ENCODE assay signal across 24 cellular contexts in the genomic region with DNA sequence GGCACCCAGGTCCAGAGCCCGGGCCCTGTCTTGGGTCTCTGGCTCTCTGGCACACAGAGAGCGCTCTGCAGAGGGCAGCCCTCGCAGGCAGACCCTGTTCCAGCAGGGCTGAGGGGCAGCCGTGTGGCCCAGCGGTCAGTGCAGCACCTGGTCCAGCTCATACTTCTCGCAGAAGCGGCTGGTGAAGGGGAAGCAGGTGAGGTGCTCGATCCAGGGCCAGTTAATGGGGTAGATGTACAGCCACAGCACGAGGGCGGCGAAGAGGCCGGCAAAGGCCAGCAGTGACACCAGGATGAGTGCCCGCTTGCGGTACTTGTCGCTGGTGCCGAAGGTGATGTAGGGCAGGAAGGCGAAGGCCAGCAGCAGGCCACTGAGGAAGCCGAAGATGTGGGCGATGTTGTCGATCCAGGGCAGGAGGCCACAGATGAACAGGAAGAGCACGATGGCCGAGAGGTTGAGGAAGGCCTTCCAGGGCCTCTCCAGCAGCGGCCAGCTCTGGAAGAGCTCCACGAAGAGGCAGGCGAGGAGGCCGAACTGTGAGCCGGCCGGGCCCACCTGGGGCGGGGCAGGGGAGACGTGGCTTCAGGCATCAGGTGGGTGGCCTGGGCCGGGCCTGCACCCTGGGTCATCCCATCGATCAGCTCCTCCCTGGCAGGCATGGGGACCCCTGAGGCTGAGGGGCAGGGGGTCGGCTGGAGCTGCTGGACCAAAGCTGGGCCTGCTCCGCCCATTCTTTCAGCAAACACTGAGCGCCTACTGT. TPM values are rescaled to one million over a fixed set of nuclear protein-coding genes. Genes with fewer than 3 reads are reported as not detected.
DNase-seq lines count a peak whose midpoint lies in the region; ATAC-seq, FAIRE-seq and TF ChIP-seq lines count a peak whose summit lies in the region.
"Had no signal": no experiment of that assay in that cellular context is flagged by ENCODE, and none has a peak within 500 bp of the region (broad histone marks: within the 10 kb centered on the region; RNA-seq: fewer than 3 reads in every experiment).

No MANE protein-coding gene starts in this region.

- TF ChIP-seq CTCF in HepG2 (CRISPR knock-in tag; IDR thresholded peaks at IDR 0.05): no peak

- no peaks in the 10 kb centered on the region for H4K20me1 ChIP-seq in HepG2 (ENCODE audit: insufficient read depth, low read length)

- WGBS in HepG2 (ENCODE audit: low lambda C conversion rate): 93% methylated on average over 28 of the region's 35 CpGs

- no peak for FAIRE-seq in HepG2 (lab: Jason Lieb, UNC)
- FAIRE-seq: A204.1, G401.6 had no signal

- peak overlapping the region; percentile 86 to 91 (median 86) for H3K27ac Mint-ChIP-seq in IgD-negative memory B cell
- peak overlapping the region; percentile 70 for H3K27ac Mint-ChIP-seq in central memory CD8-positive, alpha-beta T cell (ENCODE audit: low read depth)
- H3K27ac Mint-ChIP-seq in stimulated activated effector memory CD8-positive, alpha-beta T cell treated with anti-CD3 and anti-CD28 coated beads, Interleukin-12 subunit alpha, Interleukin-12 subunit beta, amount 100 ng/mL, for 72 hours: peak overlapping the region; percentile 63

- POLR2A ChIA-PET in HepG2 (lab: Yijun Ruan, JAX): interaction anchor here (1.5 kb wide), 2 partner anchors 27 to 31 kb away, joined by 3 to 7 read pairs; no protein-coding TSS in a partner anchor

- CTCF ChIA-PET in HepG2 (lab: Yijun Ruan, JAX; ENCODE audit: low intra/inter-chr PET ratio, low total read pairs): no interaction called here

- H3K4me1 ChIP-seq in HepG2 (ENCODE audit: insufficient read depth, low read length): peaks cover 21% of the 10 kb centered on the region

- no peaks in the 10 kb centered on the region for H3K27me3 Mint-ChIP-seq in IgD-negative memory B cell
- no peaks in the 10 kb centered on the region for H3K27me3 Mint-ChIP-seq in central memory CD8-positive, alpha-beta T cell
- H3K27me3 Mint-ChIP-seq: CD4-positive, alpha-beta memory T cell had no signal

- no peak overlapping the region for H3K4me3 ChIP-seq in HepG2 (replicated peaks in 1 of 3; ENCODE audit: insufficient read depth in 1 of 3, low read depth in 2 of 3, low read length in 3 of 3)
- H3K4me3 ChIP-seq: MG63 had no signal

- TF ChIP-seq EP300 in HepG2 (IDR thresholded peaks at IDR 0.05; ENCODE audit: low read depth in 2 of 2, low read length in 2 of 2) (no peak), HepG2 (CRISPR knock-in tag; IDR thresholded peaks at IDR 0.05; ENCODE audit: borderline replicate concordance) (no peak)

- peaks cover 0 to 6% of the 10 kb centered on the region in 2 experiments; a peak in 1 of 5 replicates for H3K36me3 ChIP-seq in HepG2 (replicated peaks in 1 of 2; ENCODE audit: control insufficient read depth in 1 of 2, insufficient read depth in 2 of 2, low read length in 2 of 2)

- peaks cover 0 to 3% of the 10 kb centered on the region in 2 experiments; a peak in 1 of 5 replicates for H3K27me3 ChIP-seq in HepG2 (ENCODE audit: control insufficient read depth in 1 of 2, insufficient read depth in 2 of 2, low read length in 2 of 2)
- H3K27me3 ChIP-seq: MG63 had no signal

- no peak overlapping the region for H2AFZ ChIP-seq in HepG2 (ENCODE audit: low read length)

- peaks cover 3% of the 10 kb centered on the region for H3K36me3 Mint-ChIP-seq in IgD-negative memory B cell
- H3K36me3 Mint-ChIP-seq in central memory CD8-positive, alpha-beta T cell (ENCODE audit: insufficient read depth): peaks cover 16% of the 10 kb centered on the region
- H3K36me3 Mint-ChIP-seq in stimulated activated effector memory CD8-positive, alpha-beta T cell treated with anti-CD3 and anti-CD28 coated beads, Interleukin-12 subunit alpha, Interleukin-12 subunit beta, amount 100 ng/mL, for 72 hours: peaks cover 63% of the 10 kb centered on the region

- no peak for TF ChIP-seq POLR2A in HepG2 (IDR thresholded peaks at IDR 0.05; ENCODE audit: insufficient read depth in 1 of 2, low read depth in 2 of 2, low read length in 2 of 2)

- no peak for ATAC-seq in central memory CD8-positive, alpha-beta T cell (replicated peaks; ENCODE audit: extremely low read depth, poor library complexity, severe bottlenecking)
- no peak for ATAC-seq in HepG2
- ATAC-seq in stimulated activated effector memory CD8-positive, alpha-beta T cell treated with anti-CD3 and anti-CD28 coated beads, Interleukin-12 subunit alpha, Interleukin-12 subunit beta, amount 100 ng/mL, for 72 hours: no peak

- H3K27ac ChIP-seq in HepG2 (ENCODE audit: extremely low read length, insufficient read depth, low read length): no peak overlapping the region

- peaks cover 5 to 10% (median 8%) of the 10 kb centered on the region in 3 donors for H3K4me1 Mint-ChIP-seq in IgD-negative memory B cell
- no peaks in the 10 kb centered on the region for H3K4me1 Mint-ChIP-seq in central memory CD8-positive, alpha-beta T cell
- H3K4me1 Mint-ChIP-seq in stimulated activated effector memory CD8-positive, alpha-beta T cell treated with anti-CD3 and anti-CD28 coated beads, Interleukin-12 subunit alpha, Interleukin-12 subunit beta, amount 100 ng/mL, for 72 hours: peaks cover 11% of the 10 kb centered on the region

- intact Hi-C loops in HepG2 (cut with micrococcal nuclease; ENCODE audit: unreplicated experiment): no loop called here

- H3K4me3 Mint-ChIP-seq in IgD-negative memory B cell: peak overlapping the region in 2 of 4 donors; percentile 38 to 65
- H3K4me3 Mint-ChIP-seq in central memory CD8-positive, alpha-beta T cell: no peak overlapping the region
- H3K4me3 Mint-ChIP-seq in stimulated activated effector memory CD8-positive, alpha-beta T cell treated with anti-CD3 and anti-CD28 coated beads, Interleukin-12 subunit alpha, Interleukin-12 subunit beta, amount 100 ng/mL, for 72 hours: no peak overlapping the region
- H3K4me3 Mint-ChIP-seq: CD4-positive, alpha-beta memory T cell had no signal

- no peaks in the 10 kb centered on the region for H3K9me3 ChIP-seq in HepG2 (ENCODE audit: low read length)
- H3K9me3 ChIP-seq: MG63 had no signal

- H3K9me3 Mint-ChIP-seq in IgD-negative memory B cell: no peaks in the 10 kb centered on the region
- no peaks in the 10 kb centered on the region for H3K9me3 Mint-ChIP-seq in central memory CD8-positive, alpha-beta T cell
- no peaks in the 10 kb centered on the region for H3K9me3 Mint-ChIP-seq in stimulated activated effector memory CD8-positive, alpha-beta T cell treated with anti-CD3 and anti-CD28 coated beads, Interleukin-12 subunit alpha, Interleukin-12 subunit beta, amount 100 ng/mL, for 72 hours
- H3K9me3 Mint-ChIP-seq: CD4-positive, alpha-beta memory T cell had no signal

- in situ Hi-C loops in HepG2 (cut with HindIII; ENCODE audit: extremely low pct_ligation_motif_present, low pct_unique_long_range_greater_than_20kb): no loop called here

- no peak overlapping the region for H3K9ac ChIP-seq in HepG2 (ENCODE audit: insufficient read depth, low read depth, low read length)

- H3K79me2 ChIP-seq in HepG2 (ENCODE audit: insufficient read depth, low read length): no peaks in the 10 kb centered on the region

- no peak overlapping the region for H3K4me2 ChIP-seq in HepG2 (ENCODE audit: low read depth, low read length)

- BruUV-seq in HepG2 (replicated peaks; lab: Mats Ljungman, UMichigan): no TSS peak

- DNase-seq in central memory CD8-positive, alpha-beta T cell (ENCODE audit: low spot score in 2 of 2): no peak
- DNase-seq in HepG2 (ENCODE audit: low spot score) (no peak), NCI-H524 treated with DMSO at 0.1 percent for 48 hours (lab: John Stamatoyannopoulos, UW) (no peak), DMS 273 (lab: John Stamatoyannopoulos, UW; ENCODE audit: unreplicated experiment) (no peak)
- DNase-seq in stimulated activated effector memory CD8-positive, alpha-beta T cell treated with anti-CD3 and anti-CD28 coated beads, Interleukin-12 subunit alpha, Interleukin-12 subunit beta, amount 100 ng/mL, for 72 hours (ENCODE audit: low spot score in 2 of 2): no peak
- DNase-seq in activated CD8-positive, alpha-beta memory T cell treated with anti-CD3 and anti-CD28 coated beads for 24 hours: no peak
- DNase-seq: AML-193; C1 segment of cervical spinal cord; CD4-positive, alpha-beta memory T cell; COR-L47; KG1; MG63; NCI-H1105 treated with DMSO at 0.1 percent for 48 hours; NCI-H146; NCI-H2029; NCI-H446 treated with DMSO at 0.1 percent for 48 hours; NCI-H526 treated with DMSO at 0.1 percent for 48 hours; RPMI8226; SHP77 treated with DMSO at 0.1 percent for 48 hours had no signal

- TF ChIP-seq RAD21 in HepG2 (CRISPR knock-in tag; IDR thresholded peaks at IDR 0.05): no peak

RNA-seq across cellular contexts. Expression of gene AANAT, which starts 4.3 kb away (rescaled TPM):
- polyA plus RNA-seq in IgD-negative memory B cell (1.1 TPM), HepG2 (2011; rRNA removed) (0.03 and 0.07 TPM in 2 replicates)
- total RNA-seq in HepG2 (2016; rRNA removed; fragmentation: Illumina TruSeq; extraction: Trizol): not detected in 2 replicates
- total RNA-seq in HepG2 (2016; cell fraction: cytosol; rRNA removed; fragmentation: Illumina TruSeq; extraction: Trizol; ENCODE audit: low read depth): not detected in 2 replicates
- total RNA-seq in HepG2 (2016; cell fraction: insoluble cytoplasmic fraction; rRNA removed; fragmentation: Illumina TruSeq; extraction: Trizol): not detected in 2 replicates
- not detected in 2 replicates for total RNA-seq in HepG2 (2016; cell fraction: membrane; rRNA removed; fragmentation: Illumina TruSeq; extraction: Trizol)
- not detected in 2 replicates for total RNA-seq in HepG2 (2016; cell fraction: nucleus; rRNA removed; fragmentation: Illumina TruSeq; extraction: Trizol)
- not detected in 2 replicates for polyA plus RNA-seq in HepG2 (2011; cell fraction: cytosol; rRNA removed)
- 0.23 and 0.42 TPM in 2 replicates for polyA plus RNA-seq in HepG2 (2011; cell fraction: nucleus; rRNA removed)
- polyA plus RNA-seq in HepG2 (2012): 0.31 TPM in 1 of 2 replicates, not detected in the other
- not detected in 2 replicates for polyA plus RNA-seq in HepG2 (2016; cell fraction: cytosol; fragmentation: Illumina TruSeq; extraction: Trizol; ENCODE audit: low read depth)
- polyA plus RNA-seq in HepG2 (2016; cell fraction: insoluble cytoplasmic fraction; fragmentation: Illumina TruSeq; extraction: Trizol; ENCODE audit: low read depth): not detected in 2 replicates
- polyA plus RNA-seq in HepG2 (2016; cell fraction: membrane; fragmentation: Illumina TruSeq; extraction: Trizol; ENCODE audit: low read depth): not detected in 2 replicates
- polyA plus RNA-seq in HepG2 (2016; cell fraction: nucleus; fragmentation: Illumina TruSeq; extraction: Trizol; ENCODE audit: insufficient read depth, low read depth): not detected in 2 replicates
- not detected in 2 replicates for polyA minus RNA-seq in HepG2 (2011; rRNA and poly(A)+ RNA removed; ENCODE audit: low replicate concordance)
- not detected in 2 replicates for polyA minus RNA-seq in HepG2 (2011; cell fraction: cytosol; rRNA and poly(A)+ RNA removed)
- not detected in 2 replicates for polyA minus RNA-seq in HepG2 (2011; cell fraction: nucleus; rRNA and poly(A)+ RNA removed)
- total RNA-seq: CD4-positive, alpha-beta memory T cell; H4; HT-29 had no signal
- polyA plus RNA-seq: CD4-positive, alpha-beta memory T cell had no signal

RNA-seq across cellular contexts. Expression of gene UBE2O, which starts 18.7 kb away (rescaled TPM):
- polyA plus RNA-seq in IgD-negative memory B cell: 13.8 TPM
- 21.5 and 22.3 TPM in 2 replicates for total RNA-seq in HepG2 (2016; rRNA removed; fragmentation: Illumina TruSeq; extraction: Trizol)
- 2.7 and 3.0 TPM in 2 replicates for total RNA-seq in HepG2 (2016; cell fraction: cytosol; rRNA removed; fragmentation: Illumina TruSeq; extraction: Trizol; ENCODE audit: low read depth)
- 22.1 and 22.5 TPM in 2 replicates for total RNA-seq in HepG2 (2016; cell fraction: insoluble cytoplasmic fraction; rRNA removed; fragmentation: Illumina TruSeq; extraction: Trizol)
- total RNA-seq in HepG2 (2016; cell fraction: membrane; rRNA removed; fragmentation: Illumina TruSeq; extraction: Trizol): 7.2 and 8.1 TPM in 2 replicates
- total RNA-seq in HepG2 (2016; cell fraction: nucleus; rRNA removed; fragmentation: Illumina TruSeq; extraction: Trizol): 23.0 and 27.1 TPM in 2 replicates
- 23.5 and 30.4 TPM in 2 replicates for polyA plus RNA-seq in HepG2 (2011; rRNA removed)
- polyA plus RNA-seq in HepG2 (2011; cell fraction: cytosol; rRNA removed): 11.6 and 11.8 TPM in 2 replicates
- polyA plus RNA-seq in HepG2 (2011; cell fraction: nucleus; rRNA removed): 87.2 and 93.5 TPM in 2 replicates
- 28.0 and 29.8 TPM in 2 replicates for polyA plus RNA-seq in HepG2 (2012)
- 0.86 and 0.95 TPM in 2 replicates for polyA plus RNA-seq in HepG2 (2016; cell fraction: cytosol; fragmentation: Illumina TruSeq; extraction: Trizol; ENCODE audit: low read depth)
- polyA plus RNA-seq in HepG2 (2016; cell fraction: insoluble cytoplasmic fraction; fragmentation: Illumina TruSeq; extraction: Trizol; ENCODE audit: low read depth): 15.3 and 21.2 TPM in 2 replicates
- 2.1 and 3.0 TPM in 2 replicates for polyA plus RNA-seq in HepG2 (2016; cell fraction: membrane; fragmentation: Illumina TruSeq; extraction: Trizol; ENCODE audit: low read depth)
- 66.1 and 73.3 TPM in 2 replicates for polyA plus RNA-seq in HepG2 (2016; cell fraction: nucleus; fragmentation: Illumina TruSeq; extraction: Trizol; ENCODE audit: insufficient read depth, low read depth)
- 39.5 and 89.3 TPM in 2 replicates for polyA minus RNA-seq in HepG2 (2011; rRNA and poly(A)+ RNA removed; ENCODE audit: low replicate concordance)
- 31.1 and 31.4 TPM in 2 replicates for polyA minus RNA-seq in HepG2 (2011; cell fraction: cytosol; rRNA and poly(A)+ RNA removed)
- 27.4 and 30.3 TPM in 2 replicates for polyA minus RNA-seq in HepG2 (2011; cell fraction: nucleus; rRNA and poly(A)+ RNA removed)

RNA-seq across cellular contexts. Expression of gene RHBDF2, which starts 29.5 kb away (rescaled TPM):
- 160 TPM for polyA plus RNA-seq in IgD-negative memory B cell
- total RNA-seq in HepG2 (2016; rRNA removed; fragmentation: Illumina TruSeq; extraction: Trizol): 4.2 and 7.8 TPM in 2 replicates
- total RNA-seq in HepG2 (2016; cell fraction: cytosol; rRNA removed; fragmentation: Illumina TruSeq; extraction: Trizol; ENCODE audit: low read depth): 3.3 and 3.4 TPM in 2 replicates
- 2.8 and 8.6 TPM in 2 replicates for total RNA-seq in HepG2 (2016; cell fraction: insoluble cytoplasmic fraction; rRNA removed; fragmentation: Illumina TruSeq; extraction: Trizol)
- 3.2 and 3.5 TPM in 2 replicates for total RNA-seq in HepG2 (2016; cell fraction: membrane; rRNA removed; fragmentation: Illumina TruSeq; extraction: Trizol)
- total RNA-seq in HepG2 (2016; cell fraction: nucleus; rRNA removed; fragmentation: Illumina TruSeq; extraction: Trizol): 10.0 and 14.7 TPM in 2 replicates
- polyA plus RNA-seq in HepG2 (2011; rRNA removed): 24.2 and 27.6 TPM in 2 replicates
- polyA plus RNA-seq in HepG2 (2011; cell fraction: cytosol; rRNA removed): 9.7 and 15.2 TPM in 2 replicates
- polyA plus RNA-seq in HepG2 (2011; cell fraction: nucleus; rRNA removed): 96.1 and 124 TPM in 2 replicates
- polyA plus RNA-seq in HepG2 (2012): 17.9 and 27.7 TPM in 2 replicates
- polyA plus RNA-seq in HepG2 (2016; cell fraction: cytosol; fragmentation: Illumina TruSeq; extraction: Trizol; ENCODE audit: low read depth): 1.2 and 1.5 TPM in 2 replicates
- 3.8 and 4.6 TPM in 2 replicates for polyA plus RNA-seq in HepG2 (2016; cell fraction: insoluble cytoplasmic fraction; fragmentation: Illumina TruSeq; extraction: Trizol; ENCODE audit: low read depth)
- polyA plus RNA-seq in HepG2 (2016; cell fraction: membrane; fragmentation: Illumina TruSeq; extraction: Trizol; ENCODE audit: low read depth): 2.0 and 3.1 TPM in 2 replicates
- polyA plus RNA-seq in HepG2 (2016; cell fraction: nucleus; fragmentation: Illumina TruSeq; extraction: Trizol; ENCODE audit: insufficient read depth, low read depth): 23.9 and 27.3 TPM in 2 replicates
- 8.1 and 40.4 TPM in 2 replicates for polyA minus RNA-seq in HepG2 (2011; rRNA and poly(A)+ RNA removed; ENCODE audit: low replicate concordance)
- polyA minus RNA-seq in HepG2 (2011; cell fraction: cytosol; rRNA and poly(A)+ RNA removed): 12.8 and 13.5 TPM in 2 replicates
- 26.5 and 30.6 TPM in 2 replicates for polyA minus RNA-seq in HepG2 (2011; cell fraction: nucleus; rRNA and poly(A)+ RNA removed)
